In the genomic region with DNA sequence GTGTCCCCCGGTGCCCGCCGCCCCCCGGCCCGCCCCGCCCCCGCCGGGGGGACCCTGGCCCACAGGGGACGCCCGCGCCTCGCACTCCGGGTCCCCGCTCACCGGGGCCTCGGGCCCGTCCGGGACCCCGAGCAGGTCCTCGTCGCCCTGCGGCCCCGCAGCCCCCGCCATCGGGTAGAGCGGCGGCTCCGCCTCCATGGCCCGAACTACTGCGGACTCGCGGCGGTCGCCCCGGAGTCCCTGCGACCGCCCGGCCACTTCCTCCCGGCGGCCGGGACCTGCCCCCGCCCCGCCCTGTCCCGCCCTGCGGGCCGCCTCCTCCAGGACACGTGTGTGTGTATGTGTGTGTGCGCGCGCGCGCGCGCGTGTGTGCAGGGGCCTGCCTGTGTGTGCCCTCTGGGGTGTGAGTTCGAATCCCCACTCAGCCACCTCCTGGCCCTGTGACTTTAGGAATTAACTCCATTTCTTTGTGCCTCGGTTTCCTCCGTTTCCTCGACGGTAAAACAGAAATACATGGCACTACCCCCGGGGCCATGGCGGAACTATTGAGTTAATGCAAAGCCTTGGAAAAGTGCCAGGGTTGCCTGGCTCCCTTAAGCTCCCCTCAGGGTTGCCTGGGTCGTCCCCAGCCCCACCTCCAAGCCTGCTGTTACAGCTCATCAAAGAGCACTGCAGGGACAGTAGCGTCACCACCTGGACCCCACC, we compare ENCODE assay signal across 1 cellular context.
TF ChIP-seq lines count a peak whose summit lies in the region.

A gene with protein sequence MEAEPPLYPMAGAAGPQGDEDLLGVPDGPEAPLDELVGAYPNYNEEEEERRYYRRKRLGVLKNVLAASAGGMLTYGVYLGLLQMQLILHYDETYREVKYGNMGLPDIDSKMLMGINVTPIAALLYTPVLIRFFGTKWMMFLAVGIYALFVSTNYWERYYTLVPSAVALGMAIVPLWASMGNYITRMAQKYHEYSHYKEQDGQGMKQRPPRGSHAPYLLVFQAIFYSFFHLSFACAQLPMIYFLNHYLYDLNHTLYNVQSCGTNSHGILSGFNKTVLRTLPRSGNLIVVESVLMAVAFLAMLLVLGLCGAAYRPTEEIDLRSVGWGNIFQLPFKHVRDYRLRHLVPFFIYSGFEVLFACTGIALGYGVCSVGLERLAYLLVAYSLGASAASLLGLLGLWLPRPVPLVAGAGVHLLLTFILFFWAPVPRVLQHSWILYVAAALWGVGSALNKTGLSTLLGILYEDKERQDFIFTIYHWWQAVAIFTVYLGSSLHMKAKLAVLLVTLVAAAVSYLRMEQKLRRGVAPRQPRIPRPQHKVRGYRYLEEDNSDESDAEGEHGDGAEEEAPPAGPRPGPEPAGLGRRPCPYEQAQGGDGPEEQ (minus strand): TSS at position 252 of the 705 bp plus-strand sequence. CDS start 54 bp downstream, at position 198.

TF ChIP-seq in A549, 52 proteins besides CTCF, POLR2A, EP300 and RAD21 (continued from another document):
- TF ChIP-seq, protein P1, sequence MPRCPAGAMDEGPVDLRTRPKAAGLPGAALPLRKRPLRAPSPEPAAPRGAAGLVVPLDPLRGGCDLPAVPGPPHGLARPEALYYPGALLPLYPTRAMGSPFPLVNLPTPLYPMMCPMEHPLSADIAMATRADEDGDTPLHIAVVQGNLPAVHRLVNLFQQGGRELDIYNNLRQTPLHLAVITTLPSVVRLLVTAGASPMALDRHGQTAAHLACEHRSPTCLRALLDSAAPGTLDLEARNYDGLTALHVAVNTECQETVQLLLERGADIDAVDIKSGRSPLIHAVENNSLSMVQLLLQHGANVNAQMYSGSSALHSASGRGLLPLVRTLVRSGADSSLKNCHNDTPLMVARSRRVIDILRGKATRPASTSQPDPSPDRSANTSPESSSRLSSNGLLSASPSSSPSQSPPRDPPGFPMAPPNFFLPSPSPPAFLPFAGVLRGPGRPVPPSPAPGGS (IDR thresholded peaks at IDR 0.05), result peak; percentile 84; the same call in 1 of the 3 replicates
- TF ChIP-seq HEYL (CRISPR knock-in tag; IDR thresholded peaks at IDR 0.05) (no peak), HOXA7 (CRISPR knock-in tag; IDR thresholded peaks at IDR 0.05) (no peak), MYC (IDR thresholded peaks at IDR 0.05; ENCODE audit: borderline replicate concordance, low read length) (peak; percentile 73; the same call in 1 of the 2 replicates)
- TF ChIP-seq, protein P2, sequence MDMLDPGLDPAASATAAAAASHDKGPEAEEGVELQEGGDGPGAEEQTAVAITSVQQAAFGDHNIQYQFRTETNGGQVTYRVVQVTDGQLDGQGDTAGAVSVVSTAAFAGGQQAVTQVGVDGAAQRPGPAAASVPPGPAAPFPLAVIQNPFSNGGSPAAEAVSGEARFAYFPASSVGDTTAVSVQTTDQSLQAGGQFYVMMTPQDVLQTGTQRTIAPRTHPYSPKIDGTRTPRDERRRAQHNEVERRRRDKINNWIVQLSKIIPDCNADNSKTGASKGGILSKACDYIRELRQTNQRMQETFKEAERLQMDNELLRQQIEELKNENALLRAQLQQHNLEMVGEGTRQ (IDR thresholded peaks at IDR 0.05), result peak; percentile 24; the same call in 1 of the 2 replicates
